ENCODE assay signal across 8 cellular contexts in the genomic region with DNA sequence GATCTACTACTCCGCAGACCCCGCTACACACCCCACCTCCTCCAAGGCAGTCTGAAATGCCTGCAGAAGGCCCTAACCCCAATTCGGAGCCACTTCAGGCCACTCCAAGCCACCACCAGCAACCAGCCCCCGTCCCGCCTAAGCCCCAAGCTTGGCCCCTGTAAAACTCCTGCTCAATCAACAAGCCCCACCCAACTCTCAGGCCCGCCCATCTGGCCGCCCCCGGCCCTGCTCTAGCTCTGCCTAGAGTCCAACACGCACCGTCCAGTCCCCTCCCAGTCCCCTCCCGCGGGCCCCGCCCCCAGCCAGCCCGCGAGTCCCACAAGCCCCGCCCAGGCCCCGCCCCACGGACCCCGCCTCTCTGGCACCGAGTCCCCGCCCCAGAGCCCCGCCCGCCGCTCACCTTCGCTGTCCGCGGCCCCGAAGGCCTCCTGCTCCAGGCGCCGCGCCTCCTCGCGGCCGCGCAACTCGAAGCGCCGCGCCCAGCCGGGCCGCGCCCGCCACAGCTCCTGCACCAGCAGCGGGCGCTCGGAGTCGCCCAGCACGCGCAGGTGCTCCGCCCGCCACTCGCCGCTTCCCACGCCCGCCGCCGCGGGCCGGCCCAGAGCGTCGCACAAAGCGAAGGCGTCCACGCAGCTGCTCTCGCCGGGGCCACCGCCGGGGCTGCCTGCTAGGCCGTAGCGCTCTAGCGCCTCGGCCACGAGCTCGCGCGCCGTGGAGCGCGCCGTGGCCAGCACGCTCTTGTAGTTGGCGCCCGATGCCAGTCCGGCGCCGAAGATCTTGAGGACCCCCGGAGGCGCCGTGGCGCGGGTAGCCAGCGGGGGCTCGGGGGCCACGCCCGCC. TPM values are rescaled to one million over a fixed set of nuclear protein-coding genes. Genes with fewer than 3 reads are reported as not detected.
DNase-seq lines count a peak whose midpoint lies in the region; ATAC-seq, FAIRE-seq and TF ChIP-seq lines count a peak whose summit lies in the region.

No MANE protein-coding gene starts in this region.

- peak; percentile 64 for TF ChIP-seq POLR2A in A549 (IDR thresholded peaks at IDR 0.05; ENCODE audit: low read length)

- H3K9me3 ChIP-seq in A549 = no peaks in the 10 kb centered on the region
- H3K9me3 ChIP-seq in lower lobe of right lung = no peaks in the 10 kb centered on the region

- H3K4me3 Mint-ChIP-seq in activated CD4-positive, alpha-beta memory T cell treated with anti-CD3 and anti-CD28 coated beads, Interleukin-2, amount 10 ng/mL, durations not matched to agents 7 days and 5 days = peak overlapping the region; percentile 30

- no peak overlapping the region for H3K27ac Mint-ChIP-seq in activated CD4-positive, alpha-beta memory T cell treated with anti-CD3 and anti-CD28 coated beads, Interleukin-2, amount 10 ng/mL, durations not matched to agents 7 days and 5 days

- H3K9me3 Mint-ChIP-seq in activated CD4-positive, alpha-beta memory T cell treated with anti-CD3 and anti-CD28 coated beads, Interleukin-2, amount 10 ng/mL, durations not matched to agents 7 days and 5 days = no peaks in the 10 kb centered on the region

- no peaks in the 10 kb centered on the region for H3K36me3 Mint-ChIP-seq in activated CD4-positive, alpha-beta memory T cell treated with anti-CD3 and anti-CD28 coated beads, Interleukin-2, amount 10 ng/mL, durations not matched to agents 7 days and 5 days (ENCODE audit: low read depth)

- peaks cover 22% of the 10 kb centered on the region for H3K4me1 Mint-ChIP-seq in activated CD4-positive, alpha-beta memory T cell treated with anti-CD3 and anti-CD28 coated beads, Interleukin-2, amount 10 ng/mL, durations not matched to agents 7 days and 5 days

- ATAC-seq in A549 = peak; percentile 80 to 85
- ATAC-seq in GM18907 (IDR thresholded peaks at IDR 0.05; ENCODE audit: unreplicated experiment) = peak; percentile 82
- peak; percentile 86 for ATAC-seq in HG03520 (IDR thresholded peaks at IDR 0.05; ENCODE audit: unreplicated experiment)
- peak; percentile 92 to 95 for ATAC-seq in lower lobe of right lung

- WGBS in A549 (ENCODE audit: missing lambda C conversion rate) = 10% methylated on average over 24 of the region's 95 CpGs

- H3K27me3 Mint-ChIP-seq in activated CD4-positive, alpha-beta memory T cell treated with anti-CD3 and anti-CD28 coated beads, Interleukin-2, amount 10 ng/mL, durations not matched to agents 7 days and 5 days = peaks cover 6% of the 10 kb centered on the region

- H3K36me3 ChIP-seq in lower lobe of right lung = no peaks in the 10 kb centered on the region

- H3K27ac ChIP-seq in A549 = peak overlapping the region; percentile 82 to 89
- peak overlapping the region; percentile 81 for H3K27ac ChIP-seq in lower lobe of right lung

- H3K4me2 ChIP-seq in A549 = peak overlapping the region; percentile 100

- peak; percentile 34 to 81; a peak in 4 of 5 replicates for TF ChIP-seq RAD21 in A549 (conservative IDR thresholded peaks at IDR 0.05 in 1 of 2, IDR thresholded peaks at IDR 0.05 in 1 of 2)

- POLR2A ChIA-PET in A549 (lab: Yijun Ruan, JAX) = interaction anchor here (0.6 to 2.0 kb wide), 12 partner anchors 14 to 255 kb away, joined by 3 to 15 read pairs (median 4); a partner anchor contains a TSS
- POLR2A ChIA-PET in activated CD4-positive, alpha-beta memory T cell treated with anti-CD3 and anti-CD28 coated beads, Interleukin-2, amount 10 ng/mL, durations not matched to agents 7 days and 5 days (lab: Charles Lee) = interaction anchor here (0.8 to 2.6 kb wide), 8 partner anchors 9 to 115 kb away, joined by 3 to 11 read pairs (median 4); a partner anchor contains a TSS

- intact Hi-C loops in lower lobe of right lung (cut with DNase I) = no loop called here

- peak; percentile 87 to 95 for DNase-seq in A549 (ENCODE audit: low read depth in 1 of 2, low spot score in 1 of 2)
- peak; percentile 97 for DNase-seq in NCI-H748 (lab: John Stamatoyannopoulos, UW; ENCODE audit: unreplicated experiment)
- peak; percentile 94 for DNase-seq in activated CD4-positive, alpha-beta memory T cell treated with anti-CD3 and anti-CD28 coated beads, Interleukin-2, amount 10 ng/mL, durations not matched to agents 7 days and 5 days
- peak; percentile 100 for DNase-seq in ecto neural progenitor cell (ENCODE audit: low spot score)
- peak; percentile 93 for DNase-seq in lower lobe of right lung
- peak; percentile 86 to 96 for DNase-seq in stimulated activated CD4-positive, alpha-beta T cell treated with anti-CD3 and anti-CD28 coated beads, Interleukin-4, amount 100 ng/mL, for 4 hours

- TF ChIP-seq CTCF in A549 (IDR thresholded peaks at IDR 0.05) (peak; percentile 92), lower lobe of right lung (IDR thresholded peaks at IDR 0.05) (peak; percentile 33)

- CTCF ChIA-PET in A549 (lab: Yijun Ruan, JAX) = interaction anchor here (0.6 to 5.4 kb wide), 49 partner anchors 8 to 359 kb away, joined by 3 to 69 read pairs (median 5); a partner anchor contains a TSS
- CTCF ChIA-PET in activated CD4-positive, alpha-beta memory T cell treated with anti-CD3 and anti-CD28 coated beads, Interleukin-2, amount 10 ng/mL, durations not matched to agents 7 days and 5 days (lab: Charles Lee) = interaction anchor here (0.8 to 2.2 kb wide), 11 partner anchors 8 to 103 kb away, joined by 3 to 14 read pairs (median 5); a partner anchor contains a TSS

- peaks cover 8% of the 10 kb centered on the region for H3K27me3 ChIP-seq in lower lobe of right lung (ENCODE audit: low read depth)

- no peak for TF ChIP-seq EP300 in A549 (IDR thresholded peaks at IDR 0.05)

- peaks cover 16% of the 10 kb centered on the region for H3K4me1 ChIP-seq in A549
- H3K4me1 ChIP-seq in lower lobe of right lung = peaks cover 17% of the 10 kb centered on the region

- H3K4me3 ChIP-seq in A549 (peak overlapping the region; percentile 59), lower lobe of right lung (peak overlapping the region; percentile 67)

- FAIRE-seq in A549 (lab: Jason Lieb, UNC) = no peak

TF ChIP-seq in A549, 52 proteins besides CTCF, POLR2A, EP300 and RAD21 (continues in another document):
- no peak for TF ChIP-seq FOSB (CRISPR knock-in tag; IDR thresholded peaks at IDR 0.05)
- TF ChIP-seq HOXB13 (CRISPR knock-in tag; IDR thresholded peaks at IDR 0.05; ENCODE audit: low read depth) = peak; percentile 86; the same call in 1 of the 2 replicates
- TF ChIP-seq POLR2AphosphoS2 (conservative IDR thresholded peaks at IDR 0.05; ENCODE audit: low read length) = no peak
- TF ChIP-seq ZSCAN20 (CRISPR knock-in tag; IDR thresholded peaks at IDR 0.05) = no peak

RNA-seq across cellular contexts. Expression of a gene that starts 1.6 kb away (rescaled TPM):
- polyA plus RNA-seq in A549 (2011; rRNA removed) = 0.33 and 0.40 TPM in 2 replicates
- polyA plus RNA-seq in A549 (2012; cell fraction: cytosol; rRNA removed) = 0.36 and 0.47 TPM in 2 replicates
- 0.69 and 0.83 TPM in 2 replicates for polyA plus RNA-seq in A549 (2012; cell fraction: nucleus; rRNA removed)
- polyA plus RNA-seq in A549 (2017; fragmentation: RNase III; extraction: RNeasy Plus Mini Kit Qiagen cat#74134 plus additional on column Dnase treatment) = 0.36 to 0.62 TPM (median 0.45 TPM) in 3 replicates
- 0.10 and 0.45 TPM in 2 replicates for polyA minus RNA-seq in A549 (2011; rRNA and poly(A)+ RNA removed)
- under 1 TPM; 0.05 to 0.15 TPM for total RNA-seq in activated CD4-positive, alpha-beta memory T cell treated with anti-CD3 and anti-CD28 coated beads, Interleukin-2, amount 10 ng/mL, durations not matched to agents 7 days and 5 days
- 33.4 TPM for total RNA-seq in lower lobe of right lung

RNA-seq across cellular contexts. Expression of a gene that starts 7.9 kb away (rescaled TPM):
- polyA plus RNA-seq in A549 (2011; rRNA removed) = not detected in 2 replicates
- polyA plus RNA-seq in A549 (2012; cell fraction: cytosol; rRNA removed) = not detected in 2 replicates
- 0.04 TPM in 1 of 2 replicates, not detected in the other for polyA plus RNA-seq in A549 (2012; cell fraction: nucleus; rRNA removed)
- polyA plus RNA-seq in A549 (2017; fragmentation: RNase III; extraction: RNeasy Plus Mini Kit Qiagen cat#74134 plus additional on column Dnase treatment) = not detected in 3 replicates
- not detected in 2 replicates for polyA minus RNA-seq in A549 (2011; rRNA and poly(A)+ RNA removed)
- not detected for total RNA-seq in activated CD4-positive, alpha-beta memory T cell treated with anti-CD3 and anti-CD28 coated beads, Interleukin-2, amount 10 ng/mL, durations not matched to agents 7 days and 5 days
- 2.9 TPM for total RNA-seq in lower lobe of right lung

RNA-seq across cellular contexts. Expression of a gene that starts 13.7 kb away (rescaled TPM):
- polyA plus RNA-seq in A549 (2011; rRNA removed) (1.4 and 1.5 TPM in 2 replicates), A549 (2017; fragmentation: RNase III; extraction: RNeasy Plus Mini Kit Qiagen cat#74134 plus additional on column Dnase treatment) (0.05 to 0.13 TPM (median 0.09 TPM) in 3 replicates)
- polyA plus RNA-seq in A549 (2012; cell fraction: cytosol; rRNA removed) = 0.17 and 0.21 TPM in 2 replicates
- 0.20 and 0.55 TPM in 2 replicates for polyA plus RNA-seq in A549 (2012; cell fraction: nucleus; rRNA removed)
- polyA minus RNA-seq in A549 (2011; rRNA and poly(A)+ RNA removed) = 1.0 and 1.1 TPM in 2 replicates
- under 1 TPM; 0.28 to 0.45 TPM for total RNA-seq in activated CD4-positive, alpha-beta memory T cell treated with anti-CD3 and anti-CD28 coated beads, Interleukin-2, amount 10 ng/mL, durations not matched to agents 7 days and 5 days
- 13.2 TPM for total RNA-seq in lower lobe of right lung

RNA-seq across cellular contexts. Expression of a gene that starts 16.5 kb away (rescaled TPM):
- polyA plus RNA-seq in A549 (2011; rRNA removed) = 0.06 TPM in 1 of 2 replicates, not detected in the other
- polyA plus RNA-seq in A549 (2012; cell fraction: cytosol; rRNA removed) = not detected in 2 replicates
- polyA plus RNA-seq in A549 (2012; cell fraction: nucleus; rRNA removed) = 0.16 TPM in 1 of 2 replicates, not detected in the other
- not detected in 3 replicates for polyA plus RNA-seq in A549 (2017; fragmentation: RNase III; extraction: RNeasy Plus Mini Kit Qiagen cat#74134 plus additional on column Dnase treatment)
- polyA minus RNA-seq in A549 (2011; rRNA and poly(A)+ RNA removed) = not detected in 2 replicates
- total RNA-seq in activated CD4-positive, alpha-beta memory T cell treated with anti-CD3 and anti-CD28 coated beads, Interleukin-2, amount 10 ng/mL, durations not matched to agents 7 days and 5 days = not detected
- total RNA-seq in lower lobe of right lung = not detected

RNA-seq across cellular contexts. Expression of a gene that starts 19.3 kb away (rescaled TPM):
- 0.45 and 0.52 TPM in 2 replicates for polyA plus RNA-seq in A549 (2011; rRNA removed)
- 0.81 and 0.87 TPM in 2 replicates for polyA plus RNA-seq in A549 (2012; cell fraction: cytosol; rRNA removed)
- 0.85 and 0.95 TPM in 2 replicates for polyA plus RNA-seq in A549 (2012; cell fraction: nucleus; rRNA removed)
- polyA plus RNA-seq in A549 (2017; fragmentation: RNase III; extraction: RNeasy Plus Mini Kit Qiagen cat#74134 plus additional on column Dnase treatment) = 0.33 to 0.44 TPM (median 0.40 TPM) in 3 replicates
- 0.92 and 1.0 TPM in 2 replicates for polyA minus RNA-seq in A549 (2011; rRNA and poly(A)+ RNA removed)
- total RNA-seq in activated CD4-positive, alpha-beta memory T cell treated with anti-CD3 and anti-CD28 coated beads, Interleukin-2, amount 10 ng/mL, durations not matched to agents 7 days and 5 days = 1 to 10 TPM in 1 of 2 experiments, under 1 TPM in 1; 0.88 to 1.2 TPM
- total RNA-seq in lower lobe of right lung = 1.5 TPM

Comparison
In these comparisons a context has a peak if more than half of its experiments do, and no peak if none do; other contexts are left out.
1. Peak in every context shown above with its lines: DNase-seq, ATAC-seq, H3K4me3 ChIP-seq and H3K27ac ChIP-seq.
2. RNA of a gene that starts 1.6 kb away (total RNA-seq): 33.4 TPM in lower lobe of right lung (single experiment); 0.05 to 0.15 TPM in activated CD4-positive, alpha-beta memory T cell treated with anti-CD3 and anti-CD28 coated beads, Interleukin-2, amount 10 ng/mL, durations not matched to agents 7 days and 5 days; every median in the first group is over 10 times any median in the second.